22 cellular contexts compared by ENCODE assay signal in genomic region chr9:91899611-91900010, GRCh38. TPM values are rescaled to one million over a fixed set of nuclear protein-coding genes. Genes with fewer than 3 reads are reported as not detected.
A peak's percentile ranks its signal among the peaks of the same experiment; 100 is the strongest.
DNase-seq lines count a peak whose midpoint lies in the region; ATAC-seq and TF ChIP-seq lines count a peak whose summit lies in the region.
"Had no signal": no experiment of that assay in that cellular context is flagged by ENCODE, and none has a peak within 500 bp of the region (broad histone marks: within the 10 kb centered on the region; RNA-seq: fewer than 3 reads in every experiment).

No MANE protein-coding gene starts in this region.

- peak overlapping the region; percentile 95 for H2AK5ac ChIP-seq in mesendoderm (ENCODE audit: low read length)

- WGBS in adrenal gland, 4 donors, result 86 to 91% (median 89%) methylated on average over 9 of the region's 9 CpGs
- WGBS in mesendoderm (ENCODE audit: extremely low coverage, insufficient coverage, low lambda C conversion rate), result no CpG with 5 or more reads among the region's 9 CpGs

- H3K18ac ChIP-seq in mesendoderm (ENCODE audit: low read length), result peak overlapping the region; percentile 1

- H3K79me1 ChIP-seq in mesendoderm (ENCODE audit: low read length), result peaks cover 23% of the 10 kb centered on the region

- TF ChIP-seq CTCF in adrenal gland (IDR thresholded peaks at IDR 0.05), result no peak

- H3K27ac Mint-ChIP-seq in stimulated activated effector memory CD8-positive, alpha-beta T cell treated with anti-CD3 and anti-CD28 coated beads, Interleukin-12 subunit alpha, Interleukin-12 subunit beta, amount 100 ng/mL, for 72 hours, result peak overlapping the region; percentile 5
- H3K27ac Mint-ChIP-seq: activated CD4-positive, alpha-beta memory T cell treated with anti-CD3 and anti-CD28 coated beads for 36 hours; activated naive CD8-positive, alpha-beta T cell treated with anti-CD3 and anti-CD28 coated beads, Interleukin-2, amount 50 U/mL, for 24 hours; CD4-positive, alpha-beta T cell had no signal

- no peak overlapping the region for H3K23ac ChIP-seq in mesendoderm (ENCODE audit: low read length)

- H3K4ac ChIP-seq in mesendoderm (ENCODE audit: low read depth, low read length), result peak overlapping the region; percentile 44

- H3K27ac ChIP-seq in adrenal gland, result peak overlapping the region in 3 of 5 donors; percentile 80 to 89 (median 80)
- H3K27ac ChIP-seq in mesendoderm (ENCODE audit: low read depth, low read length), result peak overlapping the region; percentile 18
- H3K27ac ChIP-seq: gastrocnemius medialis, lower lobe of right lung had no signal

- H3K4me3 Mint-ChIP-seq in stimulated activated effector memory CD8-positive, alpha-beta T cell treated with anti-CD3 and anti-CD28 coated beads, Interleukin-12 subunit alpha, Interleukin-12 subunit beta, amount 100 ng/mL, for 72 hours, result no peak overlapping the region
- H3K4me3 Mint-ChIP-seq: activated CD4-positive, alpha-beta memory T cell treated with anti-CD3 and anti-CD28 coated beads for 36 hours; activated naive CD8-positive, alpha-beta T cell treated with anti-CD3 and anti-CD28 coated beads, Interleukin-2, amount 50 U/mL, for 24 hours; CD4-positive, alpha-beta T cell had no signal

- H3K4me3 ChIP-seq in adrenal gland (no peak overlapping the region), mesendoderm (ENCODE audit: low read length) (no peak overlapping the region)
- H3K4me3 ChIP-seq: gastrocnemius medialis, lower lobe of right lung, MG63 had no signal

- peak overlapping the region; percentile 96 for H2BK5ac ChIP-seq in mesendoderm (ENCODE audit: low read length)

- H3K79me2 ChIP-seq in mesendoderm (ENCODE audit: control insufficient read depth, insufficient read depth, low read length), result peaks cover 66% of the 10 kb centered on the region

- H3K27me3 ChIP-seq in adrenal gland, result no peaks in the 10 kb centered on the region
- H3K27me3 ChIP-seq in mesendoderm (ENCODE audit: insufficient read depth, low read length, poor library complexity), result no peaks in the 10 kb centered on the region
- H3K27me3 ChIP-seq: MG63 had no signal

- peak overlapping the region; percentile 46 for H3K9ac ChIP-seq in mesendoderm (ENCODE audit: low read length)

- H2BK15ac ChIP-seq in mesendoderm (replicated peaks; ENCODE audit: low read depth), result no peak overlapping the region

- TF ChIP-seq POLR2A in adrenal gland (IDR thresholded peaks at IDR 0.05), result no peak

- no peaks in the 10 kb centered on the region for H3K36me3 Mint-ChIP-seq in stimulated activated effector memory CD8-positive, alpha-beta T cell treated with anti-CD3 and anti-CD28 coated beads, Interleukin-12 subunit alpha, Interleukin-12 subunit beta, amount 100 ng/mL, for 72 hours
- H3K36me3 Mint-ChIP-seq: activated CD4-positive, alpha-beta memory T cell treated with anti-CD3 and anti-CD28 coated beads for 36 hours had no signal

- H3K36me3 ChIP-seq in adrenal gland (replicated peaks in 1 of 2), result no peaks in the 10 kb centered on the region
- no peaks in the 10 kb centered on the region for H3K36me3 ChIP-seq in mesendoderm (ENCODE audit: control insufficient read depth, insufficient read depth, low read length)
- H3K36me3 ChIP-seq: gastrocnemius medialis, lower lobe of right lung, MG63 had no signal

- peak overlapping the region; percentile 55 for H3K4me2 ChIP-seq in mesendoderm (ENCODE audit: low read length)

- H3K4me1 ChIP-seq in adrenal gland (replicated peaks in 1 of 2), result peaks cover 25 to 59% of the 10 kb centered on the region in 2 donors
- H3K4me1 ChIP-seq in mesendoderm (ENCODE audit: control insufficient read depth, low read depth, low read length), result peaks cover 40% of the 10 kb centered on the region
- H3K4me1 ChIP-seq: gastrocnemius medialis had no signal

- H4K8ac ChIP-seq in mesendoderm (ENCODE audit: low read depth, low read length), result no peak overlapping the region

- no peaks in the 10 kb centered on the region for H3K9me3 ChIP-seq in adrenal gland (replicated peaks in 1 of 3)
- H3K9me3 ChIP-seq: gastrocnemius medialis, lower lobe of right lung, MG63 had no signal

- H4K5ac ChIP-seq in mesendoderm (ENCODE audit: low read length), result peak overlapping the region; percentile 44

- H2BK120ac ChIP-seq in mesendoderm (ENCODE audit: low read depth, low read length), result no peak overlapping the region

- no peaks in the 10 kb centered on the region for H3K9me3 Mint-ChIP-seq in stimulated activated effector memory CD8-positive, alpha-beta T cell treated with anti-CD3 and anti-CD28 coated beads, Interleukin-12 subunit alpha, Interleukin-12 subunit beta, amount 100 ng/mL, for 72 hours
- H3K9me3 Mint-ChIP-seq: activated CD4-positive, alpha-beta memory T cell treated with anti-CD3 and anti-CD28 coated beads for 36 hours; activated naive CD8-positive, alpha-beta T cell treated with anti-CD3 and anti-CD28 coated beads, Interleukin-2, amount 50 U/mL, for 24 hours; CD4-positive, alpha-beta T cell had no signal

- peaks cover 19% of the 10 kb centered on the region for H3K4me1 Mint-ChIP-seq in stimulated activated effector memory CD8-positive, alpha-beta T cell treated with anti-CD3 and anti-CD28 coated beads, Interleukin-12 subunit alpha, Interleukin-12 subunit beta, amount 100 ng/mL, for 72 hours
- H3K4me1 Mint-ChIP-seq: activated naive CD8-positive, alpha-beta T cell treated with anti-CD3 and anti-CD28 coated beads, Interleukin-2, amount 50 U/mL, for 24 hours had no signal

- peak overlapping the region; percentile 85 for H3K56ac ChIP-seq in mesendoderm (ENCODE audit: low read length)

- DNase-seq in COLO668 (lab: John Stamatoyannopoulos, UW; ENCODE audit: unreplicated experiment) (peak; percentile 39), adrenal gland (no peak), mesendoderm (no peak), DMS 273 (lab: John Stamatoyannopoulos, UW; ENCODE audit: unreplicated experiment) (no peak)
- no peak for DNase-seq in stimulated activated effector memory CD8-positive, alpha-beta T cell treated with anti-CD3 and anti-CD28 coated beads, Interleukin-12 subunit alpha, Interleukin-12 subunit beta, amount 100 ng/mL, for 72 hours (ENCODE audit: low spot score in 2 of 2)
- DNase-seq: activated CD4-positive, alpha-beta memory T cell treated with anti-CD3 and anti-CD28 coated beads for 36 hours; activated effector memory CD4-positive, alpha-beta T cell treated with Interleukin-2 at 50 U/mL for 16 hours; activated naive CD8-positive, alpha-beta T cell treated with anti-CD3 and anti-CD28 coated beads, Interleukin-2, amount 50 U/mL, for 24 hours; CD4-positive, alpha-beta T cell; effector memory CD4-positive, alpha-beta T cell; gastrocnemius medialis; GDM1; lower lobe of right lung; MG63; NCI-H2081 treated with DMSO at 0.1 percent for 48 hours; stimulated activated CD4-positive, alpha-beta T cell treated with anti-CD3 and anti-CD28 coated beads, Interleukin-12 subunit alpha, Interleukin-12 subunit beta, amount 100 ng/mL, for 4 hours; stimulated activated CD4-positive, alpha-beta T cell treated with anti-CD3 and anti-CD28 coated beads, Interleukin-4, amount 100 ng/mL, for 24 hours; stimulated activated naive CD4-positive, alpha-beta T cell had no signal

- intact Hi-C loops in adrenal gland (cut with DNase I), result loop anchor here in 1 of 2 donors (10.0 kb wide), 1 partner anchor 55 kb away; no protein-coding TSS in a partner anchor

- ATAC-seq in stimulated activated effector memory CD8-positive, alpha-beta T cell treated with anti-CD3 and anti-CD28 coated beads, Interleukin-12 subunit alpha, Interleukin-12 subunit beta, amount 100 ng/mL, for 72 hours, result no peak
- ATAC-seq in GM21528 (IDR thresholded peaks at IDR 0.05; ENCODE audit: low FRiP score, unreplicated experiment) (no peak), GM18520 (IDR thresholded peaks at IDR 0.05; ENCODE audit: unreplicated experiment) (no peak), HG03280 (IDR thresholded peaks at IDR 0.05; ENCODE audit: unreplicated experiment) (no peak)
- ATAC-seq: activated naive CD8-positive, alpha-beta T cell treated with anti-CD3 and anti-CD28 coated beads, Interleukin-2, amount 50 U/mL, for 24 hours; esophagus mucosa; gastrocnemius medialis had no signal

RNA-seq across cellular contexts. Expression of gene ROR2, which starts 50.4 kb away (rescaled TPM):
- total RNA-seq in adrenal gland, result 10 to 100 TPM in 7 of 8 donors, 1 to 10 TPM in 1; 3.9 to 23.9 (median 15.4) TPM
- 1 to 10 TPM; 4.0 to 7.9 (median 7.0) TPM for polyA plus RNA-seq in adrenal gland
- polyA plus RNA-seq in mesendoderm (2013, experiment 1 of 2), result 24.3 TPM
- 22.3 TPM for polyA plus RNA-seq in mesendoderm (2013, experiment 2 of 2)
- total RNA-seq: CD4-positive, alpha-beta T cell had no signal
